Comparison of ENCODE assay signal across 31 cellular contexts in the genomic region with DNA sequence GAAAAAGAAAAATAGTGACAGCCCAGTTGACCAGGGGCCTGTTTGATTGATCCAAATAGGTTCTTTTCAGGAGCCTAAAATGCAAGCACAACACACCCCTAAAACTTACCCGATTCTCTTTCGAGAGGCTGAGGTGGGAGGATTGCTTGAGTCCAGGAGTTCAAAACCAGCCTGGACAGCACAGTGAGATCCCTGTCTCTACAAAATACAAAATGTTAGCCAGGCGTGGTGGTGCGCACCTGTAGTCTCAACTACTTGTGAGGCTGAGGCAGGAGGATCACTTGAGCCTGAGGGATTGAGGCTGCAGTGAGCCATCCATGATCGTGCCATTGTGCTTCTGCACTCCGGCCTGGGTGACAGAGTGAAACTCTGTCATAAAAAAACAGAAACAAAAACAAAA. TPM values are rescaled to one million over a fixed set of nuclear protein-coding genes. Genes with fewer than 3 reads are reported as not detected.
"Had no signal": no experiment of that assay in that cellular context is flagged by ENCODE, and none has a peak within 500 bp of the region (broad histone marks: within the 10 kb centered on the region; RNA-seq: fewer than 3 reads in every experiment).

No MANE protein-coding gene starts in this region.

- H3K36me3 Mint-ChIP-seq: activated CD8-positive, alpha-beta memory T cell treated with anti-CD3 and anti-CD28 coated beads, Interleukin-2, amount 10 ng/mL, durations not matched to agents 7 days and 5 days; activated naive CD8-positive, alpha-beta T cell treated with anti-CD3 and anti-CD28 coated beads for 36 hours; brain had no signal

- H3K27ac ChIP-seq: ascending aorta, cardiac muscle cell, colonic mucosa, hepatocyte, pancreas, prostate gland, testis had no signal

- H3K9me3 Mint-ChIP-seq: activated naive CD8-positive, alpha-beta T cell treated with anti-CD3 and anti-CD28 coated beads for 36 hours; activated T-cell treated with anti-CD3 and anti-CD28 coated beads, Interleukin-2, amount 50 U/mL, for 72 hours; nephron progenitor cell; T-cell; T-helper 2 cell treated with Interferon-gamma antibody and Interleukin-4, amounts not matched to agents 5 μg/mL and 100 μg/mL, for 36 hours had no signal

- H3K4me1 ChIP-seq: colonic mucosa, pancreas had no signal

- H3K4me3 ChIP-seq: ascending aorta, cardiac muscle cell, colonic mucosa, hepatocyte, mucosa of descending colon, pancreas, prostate gland, testis, transverse colon had no signal

- DNase-seq: activated CD4-positive, alpha-beta T cell treated with anti-CD3 and anti-CD28 coated beads for 36 hours; activated CD4-positive, CD25-positive, alpha-beta regulatory T cell; activated CD8-positive, alpha-beta memory T cell treated with anti-CD3 and anti-CD28 coated beads, Interleukin-2, amount 10 ng/mL, durations not matched to agents 7 days and 5 days; activated CD8-positive, alpha-beta T cell treated with anti-CD3 and anti-CD28 coated beads, Interleukin-2, amount 10 ng/mL, durations not matched to agents 7 days and 5 days; activated naive CD4-positive, alpha-beta T cell; activated naive CD8-positive, alpha-beta T cell treated with anti-CD3 and anti-CD28 coated beads for 36 hours; activated T-cell treated with anti-CD3 and anti-CD28 coated beads, Interleukin-2, amount 50 U/mL, for 72 hours; cerebellar nuclear complex; colonic mucosa; effector CD8-positive, alpha-beta T cell; erythroblast; gastrocnemius medialis; left ventricle myocardium superior; mucosa of descending colon; nephron progenitor cell; pancreas; stimulated activated naive CD8-positive, alpha-beta T cell treated with anti-CD3 and anti-CD28 coated beads, Interleukin-15, Interleukin-2, amounts not matched to agents 100 U/mL and 50 U/mL, for 24 hours; T-cell; testis; transverse colon had no signal

- H3K36me3 ChIP-seq: ascending aorta, cardiac muscle cell, colonic mucosa, gastrocnemius medialis, pancreas, prostate gland, transverse colon had no signal

- ATAC-seq: activated CD4-positive, alpha-beta T cell treated with anti-CD3 and anti-CD28 coated beads for 36 hours; activated CD8-positive, alpha-beta memory T cell treated with anti-CD3 and anti-CD28 coated beads, Interleukin-2, amount 10 ng/mL, durations not matched to agents 7 days and 5 days; activated CD8-positive, alpha-beta T cell treated with anti-CD3 and anti-CD28 coated beads, Interleukin-2, amount 10 ng/mL, durations not matched to agents 7 days and 5 days; activated T-cell treated with anti-CD3 and anti-CD28 coated beads, Interleukin-2, amount 50 U/mL, for 72 hours; gastrocnemius medialis; stimulated activated naive CD8-positive, alpha-beta T cell treated with anti-CD3 and anti-CD28 coated beads, Interleukin-15, Interleukin-2, amounts not matched to agents 100 U/mL and 50 U/mL, for 24 hours; T-cell had no signal

- H3K4me1 Mint-ChIP-seq: activated naive CD8-positive, alpha-beta T cell treated with anti-CD3 and anti-CD28 coated beads for 36 hours had no signal

- H3K27me3 ChIP-seq: gastrocnemius medialis, pancreas, testis had no signal

- H3K4me3 Mint-ChIP-seq: activated CD4-positive, alpha-beta T cell treated with anti-CD3 and anti-CD28 coated beads for 36 hours; activated CD8-positive, alpha-beta memory T cell treated with anti-CD3 and anti-CD28 coated beads, Interleukin-2, amount 10 ng/mL, durations not matched to agents 7 days and 5 days; activated CD8-positive, alpha-beta T cell treated with anti-CD3 and anti-CD28 coated beads, Interleukin-2, amount 10 ng/mL, durations not matched to agents 7 days and 5 days had no signal

- H3K27ac Mint-ChIP-seq: activated CD4-positive, alpha-beta T cell treated with anti-CD3 and anti-CD28 coated beads for 36 hours; activated CD8-positive, alpha-beta memory T cell treated with anti-CD3 and anti-CD28 coated beads, Interleukin-2, amount 10 ng/mL, durations not matched to agents 7 days and 5 days; activated CD8-positive, alpha-beta T cell treated with anti-CD3 and anti-CD28 coated beads, Interleukin-2, amount 10 ng/mL, durations not matched to agents 7 days and 5 days; activated naive CD8-positive, alpha-beta T cell treated with anti-CD3 and anti-CD28 coated beads for 36 hours; activated T-cell treated with anti-CD3 and anti-CD28 coated beads, Interleukin-2, amount 50 U/mL, for 72 hours; brain; nephron progenitor cell; T-helper 2 cell treated with Interferon-gamma antibody and Interleukin-4, amounts not matched to agents 5 μg/mL and 100 μg/mL, for 36 hours had no signal

- H3K9me3 ChIP-seq: ascending aorta, colonic mucosa, gastrocnemius medialis, mucosa of descending colon, pancreas, prostate gland, testis, transverse colon had no signal

RNA-seq across cellular contexts. Expression of a gene that starts 1.5 kb away (rescaled TPM):
- total RNA-seq: myocyte had no signal

RNA-seq across cellular contexts. Expression of a gene that starts 37.1 kb away (rescaled TPM):
- total RNA-seq: activated CD4-positive, alpha-beta T cell treated with anti-CD3 and anti-CD28 coated beads for 36 hours; activated CD8-positive, alpha-beta memory T cell treated with anti-CD3 and anti-CD28 coated beads, Interleukin-2, amount 10 ng/mL, durations not matched to agents 7 days and 5 days; activated CD8-positive, alpha-beta T cell treated with anti-CD3 and anti-CD28 coated beads, Interleukin-2, amount 10 ng/mL, durations not matched to agents 7 days and 5 days; activated naive CD8-positive, alpha-beta T cell treated with anti-CD3 and anti-CD28 coated beads for 36 hours; activated T-cell treated with anti-CD3 and anti-CD28 coated beads, Interleukin-2, amount 50 U/mL, for 72 hours; ascending aorta; dermis microvascular lymphatic vessel endothelial cell; gastrocnemius medialis; left ventricle myocardium superior; lung microvascular endothelial cell; mesenteric fat pad; myocyte; prostate gland; transverse colon; urinary bladder had no signal

RNA-seq across cellular contexts. Expression of a gene that starts 42.8 kb away (rescaled TPM):
- total RNA-seq: activated CD4-positive, alpha-beta T cell treated with anti-CD3 and anti-CD28 coated beads for 36 hours; activated CD8-positive, alpha-beta memory T cell treated with anti-CD3 and anti-CD28 coated beads, Interleukin-2, amount 10 ng/mL, durations not matched to agents 7 days and 5 days; activated CD8-positive, alpha-beta T cell treated with anti-CD3 and anti-CD28 coated beads, Interleukin-2, amount 10 ng/mL, durations not matched to agents 7 days and 5 days; activated naive CD8-positive, alpha-beta T cell treated with anti-CD3 and anti-CD28 coated beads for 36 hours; activated T-cell treated with anti-CD3 and anti-CD28 coated beads, Interleukin-2, amount 50 U/mL, for 72 hours; ascending aorta; cardiac muscle cell; gastrocnemius medialis; hepatocyte; lung microvascular endothelial cell; mesenteric fat pad; myocyte; T-cell; urinary bladder had no signal

RNA-seq across cellular contexts. Expression of a gene that starts 50.5 kb away (rescaled TPM):
- total RNA-seq: activated naive CD8-positive, alpha-beta T cell treated with anti-CD3 and anti-CD28 coated beads for 36 hours; ascending aorta; cardiac muscle cell; colonic mucosa; gastrocnemius medialis; hepatocyte; left ventricle myocardium superior; lung microvascular endothelial cell; mesenteric fat pad; mucosa of descending colon; myocyte; pancreas; transverse colon; urinary bladder had no signal
